Comparison of ENCODE assay signal across 16 cellular contexts in the genomic region with DNA sequence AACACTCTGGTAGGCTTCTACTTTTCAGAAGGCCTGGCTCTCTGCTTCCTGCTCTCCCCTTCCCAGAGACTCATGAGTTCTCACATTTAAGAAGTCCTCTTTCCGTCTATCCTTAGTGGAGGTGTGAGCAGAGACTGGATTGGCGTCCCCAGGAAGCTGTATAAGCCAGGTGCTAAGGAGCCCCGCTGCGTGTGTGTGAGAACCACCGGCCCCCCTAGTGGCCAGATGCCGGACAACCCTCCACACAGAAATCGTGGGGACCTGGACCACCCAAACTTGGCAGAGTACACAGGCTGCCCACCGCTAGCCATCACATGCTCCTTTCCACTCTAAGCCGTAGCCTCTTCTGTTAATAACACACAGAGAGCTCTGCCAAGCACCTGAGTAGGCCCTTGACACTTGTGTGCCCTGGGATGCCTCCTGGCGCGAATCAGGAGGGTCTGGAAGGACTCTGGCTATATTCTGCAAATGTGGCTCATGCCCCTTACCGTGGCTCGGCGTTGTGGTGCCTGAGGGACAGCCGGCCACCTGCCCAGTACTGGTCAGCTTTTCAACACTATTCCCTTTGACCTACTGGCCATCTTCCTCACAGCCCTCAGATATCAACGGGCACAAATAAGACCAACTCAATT. TPM values are rescaled to one million over a fixed set of nuclear protein-coding genes. Genes with fewer than 3 reads are reported as not detected.
DNase-seq lines count a peak whose midpoint lies in the region; ATAC-seq and TF ChIP-seq lines count a peak whose summit lies in the region.
"Had no signal": no experiment of that assay in that cellular context is flagged by ENCODE, and none has a peak within 500 bp of the region (broad histone marks: within the 10 kb centered on the region; RNA-seq: fewer than 3 reads in every experiment).

No MANE protein-coding gene starts in this region.

- DNase-seq in activated naive CD8-positive, alpha-beta T cell treated with anti-CD3 and anti-CD28 coated beads, Interleukin-2, amount 10 ng/mL, durations not matched to agents 7 days and 5 days: no peak
- no peak for DNase-seq in activated naive CD8-positive, alpha-beta T cell treated with anti-CD3 and anti-CD28 coated beads for 36 hours
- DNase-seq in NCI-H1092 (lab: John Stamatoyannopoulos, UW): peak; percentile 28
- DNase-seq in epithelial cell of proximal tubule (ENCODE audit: low read depth): no peak
- DNase-seq in thyroid gland: peak; percentile 77 to 81
- no peak for DNase-seq in lower leg skin (ENCODE audit: low spot score in 2 of 2)
- no peak for DNase-seq in NCI-H1694 (lab: John Stamatoyannopoulos, UW)
- DNase-seq: activated CD4-positive, CD25-positive, alpha-beta regulatory T cell; hippocampal formation; NCI-H2107; nucleus accumbens had no signal

- H3K27ac Mint-ChIP-seq in activated naive CD8-positive, alpha-beta T cell treated with anti-CD3 and anti-CD28 coated beads, Interleukin-2, amount 10 ng/mL, durations not matched to agents 7 days and 5 days: peak overlapping the region; percentile 2
- no peak overlapping the region for H3K27ac Mint-ChIP-seq in activated naive CD8-positive, alpha-beta T cell treated with anti-CD3 and anti-CD28 coated beads for 36 hours
- H3K27ac Mint-ChIP-seq: activated naive CD8-positive, alpha-beta T cell had no signal

- H3K4me3 Mint-ChIP-seq in activated naive CD8-positive, alpha-beta T cell treated with anti-CD3 and anti-CD28 coated beads, Interleukin-2, amount 10 ng/mL, durations not matched to agents 7 days and 5 days: no peak overlapping the region
- H3K4me3 Mint-ChIP-seq in activated naive CD8-positive, alpha-beta T cell treated with anti-CD3 and anti-CD28 coated beads for 36 hours: no peak overlapping the region
- H3K4me3 Mint-ChIP-seq: activated naive CD8-positive, alpha-beta T cell had no signal

- 65 to 69% methylated on average over 14 to 16 of the region's 16 CpGs for WGBS in thyroid gland, 2 donors
- WGBS in lower leg skin, 2 donors: 87 to 90% methylated on average over 16 of the region's 16 CpGs

- H3K4me1 Mint-ChIP-seq in activated naive CD8-positive, alpha-beta T cell treated with anti-CD3 and anti-CD28 coated beads, Interleukin-2, amount 10 ng/mL, durations not matched to agents 7 days and 5 days: peaks cover 5% of the 10 kb centered on the region
- H3K4me1 Mint-ChIP-seq in activated naive CD8-positive, alpha-beta T cell treated with anti-CD3 and anti-CD28 coated beads for 36 hours: no peaks in the 10 kb centered on the region

- H3K27me3 Mint-ChIP-seq in activated naive CD8-positive, alpha-beta T cell treated with anti-CD3 and anti-CD28 coated beads, Interleukin-2, amount 10 ng/mL, durations not matched to agents 7 days and 5 days: no peaks in the 10 kb centered on the region
- H3K27me3 Mint-ChIP-seq in activated naive CD8-positive, alpha-beta T cell treated with anti-CD3 and anti-CD28 coated beads for 36 hours: no peaks in the 10 kb centered on the region
- H3K27me3 Mint-ChIP-seq: activated naive CD8-positive, alpha-beta T cell had no signal

- peaks cover 9 to 12% of the 10 kb centered on the region in 2 donors for H3K4me1 ChIP-seq in thyroid gland

- intact Hi-C loops in thyroid gland (cut with DNase I): no loop called here
- intact Hi-C loops in lower leg skin (cut with DNase I; ENCODE audit: low total_unique reads): no loop called here

- no peak for ATAC-seq in activated naive CD8-positive, alpha-beta T cell treated with anti-CD3 and anti-CD28 coated beads, Interleukin-2, amount 10 ng/mL, durations not matched to agents 7 days and 5 days (ENCODE audit: low read depth)
- ATAC-seq in HG03139 (IDR thresholded peaks at IDR 0.05; ENCODE audit: unreplicated experiment): no peak
- ATAC-seq: esophagus mucosa had no signal

- no peak overlapping the region for H3K4me3 ChIP-seq in epithelial cell of proximal tubule (ENCODE audit: low read depth, low read length)
- H3K4me3 ChIP-seq in thyroid gland (replicated peaks in 1 of 3): no peak overlapping the region
- no peak overlapping the region for H3K4me3 ChIP-seq in lower leg skin (ENCODE audit: low read depth, poor library complexity, severe bottlenecking)
- H3K4me3 ChIP-seq: thoracic aorta had no signal

- H3K36me3 ChIP-seq in thyroid gland: peaks cover 0 to 3% of the 10 kb centered on the region in 2 donors

- no peaks in the 10 kb centered on the region for H3K9me3 Mint-ChIP-seq in activated naive CD8-positive, alpha-beta T cell treated with anti-CD3 and anti-CD28 coated beads, Interleukin-2, amount 10 ng/mL, durations not matched to agents 7 days and 5 days
- no peaks in the 10 kb centered on the region for H3K9me3 Mint-ChIP-seq in activated naive CD8-positive, alpha-beta T cell treated with anti-CD3 and anti-CD28 coated beads for 36 hours

- peak overlapping the region in 1 of 3 donors; percentile 22 for H3K27ac ChIP-seq in thyroid gland
- H3K27ac ChIP-seq: HL-60, thoracic aorta had no signal

- POLR2A ChIA-PET in activated naive CD8-positive, alpha-beta T cell treated with anti-CD3 and anti-CD28 coated beads, Interleukin-2, amount 10 ng/mL, durations not matched to agents 7 days and 5 days (lab: Charles Lee): interaction anchor here (0.9 to 5.1 kb wide), 2 partner anchors 14 to 20 kb away, joined by 3 to 23 read pairs; a partner anchor contains a TSS

- no peaks in the 10 kb centered on the region for H3K27me3 ChIP-seq in thyroid gland

- no peaks in the 10 kb centered on the region for H3K36me3 Mint-ChIP-seq in activated naive CD8-positive, alpha-beta T cell treated with anti-CD3 and anti-CD28 coated beads, Interleukin-2, amount 10 ng/mL, durations not matched to agents 7 days and 5 days
- H3K36me3 Mint-ChIP-seq in activated naive CD8-positive, alpha-beta T cell treated with anti-CD3 and anti-CD28 coated beads for 36 hours: peaks cover 5% of the 10 kb centered on the region

- no peaks in the 10 kb centered on the region for H3K9me3 ChIP-seq in thyroid gland
- H3K9me3 ChIP-seq: thoracic aorta had no signal

- TF ChIP-seq POLR2A in thyroid gland (IDR thresholded peaks at IDR 0.05) (no peak), lower leg skin (IDR thresholded peaks at IDR 0.05) (no peak)

- TF ChIP-seq CTCF in epithelial cell of proximal tubule (conservative IDR thresholded peaks at IDR 0.05; ENCODE audit: low read depth, low read length) (peak; percentile 19), thyroid gland (IDR thresholded peaks at IDR 0.05) (no peak), lower leg skin (IDR thresholded peaks at IDR 0.05) (no peak)

RNA-seq across cellular contexts. Expression of a gene that starts 13.9 kb away (rescaled TPM):
- total RNA-seq in activated naive CD8-positive, alpha-beta T cell treated with anti-CD3 and anti-CD28 coated beads, Interleukin-2, amount 10 ng/mL, durations not matched to agents 7 days and 5 days: 1 to 10 TPM; 8.2 to 8.7 TPM
- 10 to 100 TPM; 11.0 to 11.6 TPM for total RNA-seq in activated naive CD8-positive, alpha-beta T cell treated with anti-CD3 and anti-CD28 coated beads for 36 hours
- total RNA-seq in epithelial cell of proximal tubule (11.1 and 12.6 TPM in 2 replicates), thyroid gland (10 to 100 TPM; 45.9 to 62.8 (median 51.6) TPM), lower leg skin (10 to 100 TPM; 23.9 to 41.9 (median 33.0) TPM)

RNA-seq across cellular contexts. Expression of a gene that starts 14.0 kb away (rescaled TPM):
- total RNA-seq in activated naive CD8-positive, alpha-beta T cell treated with anti-CD3 and anti-CD28 coated beads, Interleukin-2, amount 10 ng/mL, durations not matched to agents 7 days and 5 days: 10 to 100 TPM; 69.9 to 70.3 TPM
- total RNA-seq in activated naive CD8-positive, alpha-beta T cell treated with anti-CD3 and anti-CD28 coated beads for 36 hours: 10 to 100 TPM; 23.7 to 27.0 TPM
- 15.1 and 17.5 TPM in 2 replicates for total RNA-seq in epithelial cell of proximal tubule
- 100 to 1,000 TPM in 2 of 4 donors, 10 to 100 TPM in 2; 65.0 to 114 (median 88.4) TPM for total RNA-seq in thyroid gland
- total RNA-seq in lower leg skin: 10 to 100 TPM; 39.1 to 67.4 (median 53.9) TPM

Comparison
In these comparisons a context has a peak if more than half of its experiments do, and no peak if none do; other contexts are left out.
1. DNase-seq: peak in NCI-H1092 (single experiment) and thyroid gland (2 of 2); none in activated naive CD8-positive, alpha-beta T cell treated with anti-CD3 and anti-CD28 coated beads, Interleukin-2, amount 10 ng/mL, durations not matched to agents 7 days and 5 days (single experiment), activated naive CD8-positive, alpha-beta T cell treated with anti-CD3 and anti-CD28 coated beads for 36 hours (single experiment), epithelial cell of proximal tubule (single experiment), lower leg skin (0 of 2) and NCI-H1694 (single experiment).